Comparison of ENCODE assay signal across 16 cellular contexts in the genomic region with DNA sequence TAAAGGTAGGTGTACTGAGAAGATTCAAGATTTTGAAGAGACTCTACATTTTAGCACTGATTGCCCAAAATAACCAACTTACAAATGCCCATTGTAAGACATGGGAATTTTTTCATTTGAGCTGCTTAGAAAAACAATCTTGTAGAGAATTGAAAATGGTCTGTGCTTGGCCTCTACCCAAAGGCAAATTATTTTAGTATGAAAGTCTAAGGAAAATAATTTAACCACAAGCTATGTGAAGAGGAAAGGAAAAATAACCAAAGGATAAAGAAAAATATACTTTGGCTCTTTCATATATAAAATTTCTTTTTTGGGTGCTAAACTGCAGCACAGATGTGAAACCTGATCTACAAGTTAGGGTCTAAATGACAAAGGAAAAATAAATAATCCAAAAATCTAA. TPM values are rescaled to one million over a fixed set of nuclear protein-coding genes. Genes with fewer than 3 reads are reported as not detected.
DNase-seq lines count a peak whose midpoint lies in the region; ATAC-seq and TF ChIP-seq lines count a peak whose summit lies in the region.
"Had no signal": no experiment of that assay in that cellular context is flagged by ENCODE, and none has a peak within 500 bp of the region (broad histone marks: within the 10 kb centered on the region; RNA-seq: fewer than 3 reads in every experiment).

No MANE protein-coding gene starts in this region.

- intact Hi-C loops in ascending aorta (cut with DNase I): no loop called here

- no peak overlapping the region for H3K4me3 ChIP-seq in ascending aorta

- H3K27me3 ChIP-seq in ascending aorta: no peaks in the 10 kb centered on the region

- peaks cover 0 to 19% of the 10 kb centered on the region in 2 donors for H3K4me1 ChIP-seq in ascending aorta

- no peaks in the 10 kb centered on the region for H3K36me3 ChIP-seq in ascending aorta

- DNase-seq in EL: peak; percentile 16
- DNase-seq in ascending aorta (ENCODE audit: low spot score in 2 of 2): no peak
- DNase-seq in fibroblast of gingiva (ENCODE audit: low read depth): peak; percentile 71
- DNase-seq in smooth muscle cell of the brain vasculature (ENCODE audit: low read depth, low spot score): peak; percentile 62
- DNase-seq in NCI-H146 treated with DMSO at 0.1 percent for 48 hours (lab: John Stamatoyannopoulos, UW; ENCODE audit: unreplicated experiment): no peak
- no peak for DNase-seq in NAMALWA (ENCODE audit: low spot score)
- DNase-seq: CD8-positive, alpha-beta T cell; H7; MV-4-11; NCI-H1436; NCI-H2029 treated with DMSO at 0.1 percent for 48 hours; NCI-H748 treated with DMSO at 0.1 percent for 48 hours; OCI-M1 had no signal

- H3K27ac ChIP-seq in ascending aorta: peak overlapping the region; percentile 3 to 35
- H3K27ac ChIP-seq: RWPE1 had no signal

- H3K9me3 ChIP-seq in ascending aorta: no peaks in the 10 kb centered on the region

- ATAC-seq in HG02970 (IDR thresholded peaks at IDR 0.05; ENCODE audit: low FRiP score, unreplicated experiment): no peak
- ATAC-seq in HG02610 (IDR thresholded peaks at IDR 0.05; ENCODE audit: unreplicated experiment): no peak
- ATAC-seq: CD8-positive, alpha-beta T cell had no signal

- no peak for TF ChIP-seq CTCF in ascending aorta (IDR thresholded peaks at IDR 0.05)

RNA-seq across cellular contexts. Expression of a gene that starts 54.9 kb away (rescaled TPM):
- 34.2 TPM for total RNA-seq in ascending aorta

Comparison
In these comparisons a context has a peak if more than half of its experiments do, and no peak if none do; other contexts are left out.
1. DNase-seq: peak in EL (single experiment), fibroblast of gingiva (single experiment) and smooth muscle cell of the brain vasculature (single experiment); none in ascending aorta (0 of 2), NCI-H146 treated with DMSO at 0.1 percent for 48 hours (single experiment) and NAMALWA (single experiment).